Comparison of ENCODE assay signal across 26 cellular contexts in genomic region chr14:62030387-62030786, GRCh38.
DNase-seq lines count a peak whose midpoint lies in the region; ATAC-seq and TF ChIP-seq lines count a peak whose summit lies in the region.
"Had no signal": no experiment of that assay in that cellular context is flagged by ENCODE, and none has a peak within 500 bp of the region (broad histone marks: within the 10 kb centered on the region; RNA-seq: fewer than 3 reads in every experiment).

No MANE protein-coding gene starts in this region.

- no peak overlapping the region for H2BK5ac ChIP-seq in mesendoderm (ENCODE audit: low read length)

- H2BK120ac ChIP-seq in mesendoderm (ENCODE audit: low read depth, low read length) = no peak overlapping the region

- TF ChIP-seq CTCF in activated B cell treated with CpG ODN at 0.5 μM for 24 hours (IDR thresholded peaks at IDR 0.05) (no peak), gastrocnemius medialis (IDR thresholded peaks at IDR 0.05 in 4 of 5, conservative IDR thresholded peaks at IDR 0.05 in 1 of 5) (no peak)

- H3K4ac ChIP-seq in mesendoderm (ENCODE audit: low read depth, low read length) = no peak overlapping the region

- H2BK15ac ChIP-seq in mesendoderm (replicated peaks; ENCODE audit: low read depth) = no peak overlapping the region

- POLR2A ChIA-PET in activated B cell treated with CpG ODN at 0.5 μM for 24 hours (lab: Charles Lee) = interaction anchor here (1.1 kb wide), 1 partner anchor 47 kb away, joined by 3 read pairs; no protein-coding TSS in a partner anchor

- WGBS in mesendoderm (ENCODE audit: extremely low coverage, insufficient coverage, low lambda C conversion rate) = no CpG with 5 or more reads among the region's 3 CpGs

- H3K27me3 ChIP-seq in mesendoderm (ENCODE audit: insufficient read depth, low read length, poor library complexity) = no peaks in the 10 kb centered on the region
- no peaks in the 10 kb centered on the region for H3K27me3 ChIP-seq in gastrocnemius medialis
- H3K27me3 ChIP-seq: esophagus muscularis mucosa, upper lobe of right lung had no signal

- H3K56ac ChIP-seq in mesendoderm (ENCODE audit: low read length) = no peak overlapping the region

- H3K4me3 ChIP-seq in mesendoderm (ENCODE audit: low read length) = no peak overlapping the region
- no peak overlapping the region for H3K4me3 ChIP-seq in gastrocnemius medialis
- H3K4me3 ChIP-seq: esophagus muscularis mucosa, hepatocyte, upper lobe of right lung had no signal

- ATAC-seq in GM18498 (IDR thresholded peaks at IDR 0.05; ENCODE audit: unreplicated experiment) (peak; percentile 57), GM21390 (IDR thresholded peaks at IDR 0.05; ENCODE audit: unreplicated experiment) (peak; percentile 50), HG03025 (IDR thresholded peaks at IDR 0.05; ENCODE audit: low FRiP score, unreplicated experiment) (peak; percentile 57), activated B cell treated with CpG ODN at 0.5 μM for 24 hours (ENCODE audit: low read depth) (no peak), gastrocnemius medialis (no peak), GM19452 (IDR thresholded peaks at IDR 0.05; ENCODE audit: unreplicated experiment) (no peak)
- ATAC-seq: effector memory CD8-positive, alpha-beta T cell; HCT116; naive thymus-derived CD4-positive, alpha-beta T cell; upper lobe of right lung had no signal

- H3K9me3 ChIP-seq in gastrocnemius medialis = no peaks in the 10 kb centered on the region
- H3K9me3 ChIP-seq: SK-N-SH, upper lobe of right lung had no signal

- DNase-seq in activated B cell treated with CpG ODN at 0.5 μM for 24 hours (no peak), mesendoderm (no peak), gastrocnemius medialis (no peak), KBM-7 (no peak)
- DNase-seq: activated CD4-positive, alpha-beta T cell treated with anti-CD3 and anti-CD28 coated beads for 48 hours; activated naive CD4-positive, alpha-beta T cell; activated T-cell treated with anti-CD3 and anti-CD28 coated beads, Interleukin-2, amount 50 U/mL, for 48 hours; effector memory CD8-positive, alpha-beta T cell; foreskin melanocyte; GDM1; naive thymus-derived CD4-positive, alpha-beta T cell; NCI-H1092; NCI-H187 treated with DMSO at 0.1 percent for 48 hours; NCI-H526 treated with DMSO at 0.1 percent for 48 hours; SK-N-SH; small intestine; stimulated activated CD4-positive, alpha-beta T cell treated with anti-CD3 and anti-CD28 coated beads, Interleukin-1b, Interleukin-23, amount 100 ng/mL, for 48 hours; substantia nigra; upper lobe of right lung had no signal

- H3K4me1 ChIP-seq in mesendoderm (ENCODE audit: control insufficient read depth, low read depth, low read length) (no peaks in the 10 kb centered on the region), gastrocnemius medialis (no peaks in the 10 kb centered on the region)
- H3K4me1 ChIP-seq: esophagus muscularis mucosa, upper lobe of right lung had no signal

- intact Hi-C loops in activated B cell treated with CpG ODN at 0.5 μM for 24 hours (cut with micrococcal nuclease) (no loop called here), gastrocnemius medialis (cut with DNase I; ENCODE audit: low total_unique reads) (no loop called here)

- no peak overlapping the region for H2AK5ac ChIP-seq in mesendoderm (ENCODE audit: low read length)

- peaks cover 3% of the 10 kb centered on the region for H3K9me3 Mint-ChIP-seq in activated B cell treated with CpG ODN at 0.5 μM for 24 hours
- H3K9me3 Mint-ChIP-seq: effector memory CD8-positive, alpha-beta T cell had no signal

- in situ Hi-C loops in gastrocnemius medialis (cut with MboI; ENCODE audit: low sequenced_read_pairs in 4 of 4) (no loop called here), KBM-7 (cut with MboI; ENCODE audit: low pct_unique_long_range_greater_than_20kb, low sequenced_read_pairs) (no loop called here)

- peak overlapping the region; percentile 9 for H3K4me3 Mint-ChIP-seq in activated B cell treated with CpG ODN at 0.5 μM for 24 hours
- H3K4me3 Mint-ChIP-seq: effector memory CD8-positive, alpha-beta T cell; naive thymus-derived CD4-positive, alpha-beta T cell had no signal

- no peaks in the 10 kb centered on the region for H3K36me3 Mint-ChIP-seq in activated B cell treated with CpG ODN at 0.5 μM for 24 hours (ENCODE audit: low read depth)

- no peaks in the 10 kb centered on the region for H3K79me2 ChIP-seq in mesendoderm (ENCODE audit: control insufficient read depth, insufficient read depth, low read length)
- H3K79me2 ChIP-seq: hepatocyte had no signal

- CTCF ChIA-PET in activated B cell treated with CpG ODN at 0.5 μM for 24 hours (lab: Charles Lee) = interaction anchor here (1.9 kb wide), 1 partner anchor 105 kb away, joined by 4 read pairs; no protein-coding TSS in a partner anchor

- H3K36me3 ChIP-seq in mesendoderm (ENCODE audit: control insufficient read depth, insufficient read depth, low read length) (no peaks in the 10 kb centered on the region), gastrocnemius medialis (no peaks in the 10 kb centered on the region)
- H3K36me3 ChIP-seq: esophagus muscularis mucosa, upper lobe of right lung had no signal

- no peak overlapping the region for H4K5ac ChIP-seq in mesendoderm (ENCODE audit: low read length)

- no peak overlapping the region for H3K27ac ChIP-seq in mesendoderm (ENCODE audit: low read depth, low read length)
- no peak overlapping the region for H3K27ac ChIP-seq in gastrocnemius medialis
- H3K27ac ChIP-seq: esophagus muscularis mucosa, hepatocyte, upper lobe of right lung had no signal

- no peaks in the 10 kb centered on the region for H3K79me1 ChIP-seq in mesendoderm (ENCODE audit: low read length)

- no peak overlapping the region for H3K9ac ChIP-seq in mesendoderm (ENCODE audit: low read length)
- H3K9ac ChIP-seq: SK-N-SH had no signal

- no peak overlapping the region for H3K4me2 ChIP-seq in mesendoderm (ENCODE audit: low read length)
- H3K4me2 ChIP-seq: hepatocyte, SK-N-SH had no signal

- no peak for TF ChIP-seq POLR2A in gastrocnemius medialis (IDR thresholded peaks at IDR 0.05)

- H3K27ac Mint-ChIP-seq in activated B cell treated with CpG ODN at 0.5 μM for 24 hours = no peak overlapping the region
- H3K27ac Mint-ChIP-seq: effector memory CD8-positive, alpha-beta T cell; naive thymus-derived CD4-positive, alpha-beta T cell had no signal

- no peak overlapping the region for H3K23ac ChIP-seq in mesendoderm (ENCODE audit: low read length)

- no peak overlapping the region for H3K18ac ChIP-seq in mesendoderm (ENCODE audit: low read length)

- peaks cover 41% of the 10 kb centered on the region for H3K4me1 Mint-ChIP-seq in activated B cell treated with CpG ODN at 0.5 μM for 24 hours
- H3K4me1 Mint-ChIP-seq: naive thymus-derived CD4-positive, alpha-beta T cell had no signal

- no peaks in the 10 kb centered on the region for H3K27me3 Mint-ChIP-seq in activated B cell treated with CpG ODN at 0.5 μM for 24 hours

- H4K8ac ChIP-seq in mesendoderm (ENCODE audit: low read depth, low read length) = no peak overlapping the region

Comparison
In these comparisons a context has a peak if more than half of its experiments do, and no peak if none do; other contexts are left out.
1. ATAC-seq: peak in GM18498 (single experiment), GM21390 (single experiment) and HG03025 (single experiment); none in activated B cell treated with CpG ODN at 0.5 μM for 24 hours (single experiment), gastrocnemius medialis (0 of 2) and GM19452 (single experiment).